8 cellular contexts compared by ENCODE assay signal in genomic region chr2:108534577-108535379, GRCh38. TPM values are rescaled to one million over a fixed set of nuclear protein-coding genes. Genes with fewer than 3 reads are reported as not detected.
A peak's percentile ranks its signal among the peaks of the same experiment; 100 is the strongest.
DNase-seq lines count a peak whose midpoint lies in the region; ATAC-seq, FAIRE-seq and TF ChIP-seq lines count a peak whose summit lies in the region.

No MANE protein-coding gene starts in this region.

- DNase-seq in Ammon's horn (ENCODE audit: low spot score) (peak; percentile 43), OCI-M1 (lab: John Stamatoyannopoulos, UW) (peak; percentile 70), Right ventricle myocardium superior (peak; percentile 67), pancreas (peak; percentile 10 to 79 (median 54)), T1000 (lab: John Stamatoyannopoulos, UW) (no peak)
- peak; percentile 5 for DNase-seq in activated gamma-delta T cell treated with anti-CD3 and anti-CD28 coated beads, Interleukin-2, amount 50 U/mL, for 16 hours (ENCODE audit: low read depth)

- no peak for TF ChIP-seq CTCF in pancreas (IDR thresholded peaks at IDR 0.05)

- H3K36me3 ChIP-seq in pancreas: no peaks in the 10 kb centered on the region

- peaks cover 0 to 12% (median 0%) of the 10 kb centered on the region in 3 donors for H3K4me1 ChIP-seq in pancreas

- no peaks in the 10 kb centered on the region for H3K27me3 ChIP-seq in pancreas

- ATAC-seq in GM18907 (IDR thresholded peaks at IDR 0.05; ENCODE audit: unreplicated experiment): peak; percentile 42
- peak; percentile 23 for ATAC-seq in HG03139 (IDR thresholded peaks at IDR 0.05; ENCODE audit: unreplicated experiment)
- no peak for ATAC-seq in Right ventricle myocardium superior (ENCODE audit: poor library complexity)
- peak in 2 of 4 donors; percentile 6 to 10 for ATAC-seq in pancreas

- peak overlapping the region in 3 of 4 donors; percentile 91 to 99 (median 94) for H3K27ac ChIP-seq in pancreas

- FAIRE-seq in pancreas (lab: Jason Lieb, UNC): no peak

- no peaks in the 10 kb centered on the region for H3K9me3 ChIP-seq in pancreas

- H3K4me3 ChIP-seq in pancreas: peak overlapping the region; percentile 51 to 68 (median 54)

- intact Hi-C loops in Right ventricle myocardium superior (cut with DNase I) (loop anchor here (5.0 kb wide), 1 partner anchor 38 kb away; no protein-coding TSS in a partner anchor), pancreas (cut with DNase I) (no loop called here)

- WGBS in pancreas, 2 donors: 1% methylated on average over 31 to 59 of the region's 59 CpGs

RNA-seq across cellular contexts. Expression of gene LIMS1, which starts 0.5 kb away (rescaled TPM):
- total RNA-seq in Right ventricle myocardium superior (75.7 TPM), pancreas (10 to 100 TPM; 16.3 to 45.7 (median 18.2) TPM)
- polyA plus RNA-seq in pancreas: 1 to 10 TPM; 7.9 to 9.4 TPM
